Comparison of ENCODE assay signal across 25 cellular contexts in the genomic region with DNA sequence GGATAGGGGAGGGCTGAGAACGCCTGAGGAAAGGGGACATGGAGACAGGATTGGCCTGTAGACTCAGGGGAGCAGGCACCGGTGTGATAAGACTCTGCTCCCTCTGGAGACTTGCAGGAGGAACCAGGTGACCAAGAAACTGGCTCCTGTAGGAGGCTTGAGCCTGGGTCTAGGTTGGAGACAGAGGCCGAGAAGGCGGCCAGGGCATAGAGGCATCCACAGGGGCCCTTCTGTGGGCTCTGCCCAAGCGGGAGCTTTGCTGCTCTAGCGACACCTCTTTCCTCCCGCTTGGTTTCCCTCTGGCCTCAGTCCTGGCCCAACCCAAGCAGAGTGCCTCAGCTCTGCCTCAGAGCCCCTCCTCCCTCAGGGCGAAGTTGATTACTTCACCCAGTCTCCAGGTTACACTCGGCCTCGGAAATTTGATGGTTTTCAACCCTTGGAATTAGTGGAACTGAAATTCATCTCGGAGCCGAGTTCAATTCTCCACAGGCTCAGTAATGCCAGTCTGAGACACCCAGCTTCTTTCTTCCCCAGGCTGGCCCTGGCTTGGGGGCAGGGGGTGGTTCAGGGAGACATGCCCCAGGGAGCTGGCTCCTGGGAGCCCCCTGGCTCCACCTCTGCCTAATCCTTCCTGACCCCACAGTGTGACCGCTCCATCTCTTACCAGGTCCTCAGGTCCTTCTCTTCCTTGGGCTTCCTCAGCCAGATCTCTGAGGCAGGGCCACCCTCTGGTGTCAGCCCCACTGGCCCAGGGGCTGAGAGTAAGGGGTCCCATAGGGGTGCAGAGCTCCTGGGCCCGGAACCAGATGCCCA.
"Had no signal": no experiment of that assay in that cellular context is flagged by ENCODE, and none has a peak within 500 bp of the region (broad histone marks: within the 10 kb centered on the region; RNA-seq: fewer than 3 reads in every experiment).

No MANE protein-coding gene starts in this region.

- H3K27ac Mint-ChIP-seq: activated CD4-positive, alpha-beta T cell treated with anti-CD3 and anti-CD28 coated beads, Interleukin-2, amount 10 ng/mL, durations not matched to agents 7 days and 5 days; activated CD8-positive, alpha-beta T cell treated with anti-CD3 and anti-CD28 coated beads for 36 hours; activated naive CD8-positive, alpha-beta T cell treated with anti-CD3 and anti-CD28 coated beads for 36 hours; activated T-cell treated with anti-CD3 and anti-CD28 coated beads, Interleukin-2, amount 50 U/mL, for 72 hours; immature natural killer cell had no signal

- H3K27me3 ChIP-seq: ascending aorta had no signal

- H2AFZ ChIP-seq: parathyroid adenoma had no signal

- H3K4me1 Mint-ChIP-seq: activated CD4-positive, alpha-beta T cell treated with anti-CD3 and anti-CD28 coated beads, Interleukin-2, amount 10 ng/mL, durations not matched to agents 7 days and 5 days; activated naive CD8-positive, alpha-beta T cell treated with anti-CD3 and anti-CD28 coated beads for 36 hours; immature natural killer cell had no signal

- H3K4me1 ChIP-seq: ascending aorta, gastroesophageal sphincter, heart left ventricle, lower lobe of right lung, suprapubic skin, tibial artery had no signal

- H3K4me3 ChIP-seq: ascending aorta, gastroesophageal sphincter, heart left ventricle, lower lobe of right lung, suprapubic skin, tibial artery had no signal

- DNase-seq: activated CD4-positive, alpha-beta T cell treated with anti-CD3 and anti-CD28 coated beads for 1 hour; activated CD4-positive, alpha-beta T cell treated with anti-CD3 and anti-CD28 coated beads, Interleukin-2, amount 10 ng/mL, durations not matched to agents 7 days and 5 days; activated CD8-positive, alpha-beta T cell treated with anti-CD3 and anti-CD28 coated beads for 36 hours; activated naive CD4-positive, alpha-beta T cell; activated naive CD8-positive, alpha-beta T cell treated with anti-CD3 and anti-CD28 coated beads for 36 hours; activated T-cell treated with anti-CD3 and anti-CD28 coated beads, Interleukin-2, amount 50 U/mL, for 72 hours; brain microvascular endothelial cell; heart left ventricle; hypothalamus; immature natural killer cell; mesenchymal stem cell; right cardiac atrium; stimulated activated CD4-positive, alpha-beta T cell treated with anti-CD3 and anti-CD28 coated beads, Interleukin-15, amount 100 ng/mL, for 24 hours; stimulated activated CD4-positive, alpha-beta T cell treated with anti-CD3 and anti-CD28 coated beads, Interleukin-2, amount 100 ng/mL, for 24 hours; stimulated activated naive CD4-positive, alpha-beta T cell; T-helper 2 cell; tibial artery had no signal

- H3K36me3 ChIP-seq: ascending aorta, brain microvascular endothelial cell, gastroesophageal sphincter, heart left ventricle, lower lobe of right lung, suprapubic skin, tibial artery had no signal

- H3K9me3 Mint-ChIP-seq: activated CD4-positive, alpha-beta T cell treated with anti-CD3 and anti-CD28 coated beads, Interleukin-2, amount 10 ng/mL, durations not matched to agents 7 days and 5 days; activated CD8-positive, alpha-beta T cell treated with anti-CD3 and anti-CD28 coated beads for 36 hours; activated naive CD8-positive, alpha-beta T cell treated with anti-CD3 and anti-CD28 coated beads for 36 hours; activated T-cell treated with anti-CD3 and anti-CD28 coated beads, Interleukin-2, amount 50 U/mL, for 72 hours; immature natural killer cell; nephron had no signal

- H3K9me3 ChIP-seq: ascending aorta, gastroesophageal sphincter, heart left ventricle, lower lobe of right lung, suprapubic skin, tibial artery had no signal

- H3K4me3 Mint-ChIP-seq: activated CD4-positive, alpha-beta T cell treated with anti-CD3 and anti-CD28 coated beads, Interleukin-2, amount 10 ng/mL, durations not matched to agents 7 days and 5 days; activated CD8-positive, alpha-beta T cell treated with anti-CD3 and anti-CD28 coated beads for 36 hours; activated naive CD8-positive, alpha-beta T cell treated with anti-CD3 and anti-CD28 coated beads for 36 hours; activated T-cell treated with anti-CD3 and anti-CD28 coated beads, Interleukin-2, amount 50 U/mL, for 72 hours; immature natural killer cell; nephron had no signal

- FAIRE-seq: endothelial cell of umbilical vein had no signal

- ATAC-seq: activated CD8-positive, alpha-beta T cell treated with anti-CD3 and anti-CD28 coated beads for 36 hours; activated T-cell treated with anti-CD3 and anti-CD28 coated beads, Interleukin-2, amount 50 U/mL, for 72 hours; gastroesophageal sphincter; heart left ventricle; left lobe of liver; lower lobe of right lung; right cardiac atrium had no signal

- H3K27ac ChIP-seq: ascending aorta, brain microvascular endothelial cell, gastroesophageal sphincter, heart left ventricle, lower lobe of right lung, parathyroid adenoma, suprapubic skin, tibial artery had no signal

- H3K9ac ChIP-seq: parathyroid adenoma had no signal

- H3K36me3 Mint-ChIP-seq: activated naive CD8-positive, alpha-beta T cell treated with anti-CD3 and anti-CD28 coated beads for 36 hours; immature natural killer cell had no signal
